In the genomic region with DNA sequence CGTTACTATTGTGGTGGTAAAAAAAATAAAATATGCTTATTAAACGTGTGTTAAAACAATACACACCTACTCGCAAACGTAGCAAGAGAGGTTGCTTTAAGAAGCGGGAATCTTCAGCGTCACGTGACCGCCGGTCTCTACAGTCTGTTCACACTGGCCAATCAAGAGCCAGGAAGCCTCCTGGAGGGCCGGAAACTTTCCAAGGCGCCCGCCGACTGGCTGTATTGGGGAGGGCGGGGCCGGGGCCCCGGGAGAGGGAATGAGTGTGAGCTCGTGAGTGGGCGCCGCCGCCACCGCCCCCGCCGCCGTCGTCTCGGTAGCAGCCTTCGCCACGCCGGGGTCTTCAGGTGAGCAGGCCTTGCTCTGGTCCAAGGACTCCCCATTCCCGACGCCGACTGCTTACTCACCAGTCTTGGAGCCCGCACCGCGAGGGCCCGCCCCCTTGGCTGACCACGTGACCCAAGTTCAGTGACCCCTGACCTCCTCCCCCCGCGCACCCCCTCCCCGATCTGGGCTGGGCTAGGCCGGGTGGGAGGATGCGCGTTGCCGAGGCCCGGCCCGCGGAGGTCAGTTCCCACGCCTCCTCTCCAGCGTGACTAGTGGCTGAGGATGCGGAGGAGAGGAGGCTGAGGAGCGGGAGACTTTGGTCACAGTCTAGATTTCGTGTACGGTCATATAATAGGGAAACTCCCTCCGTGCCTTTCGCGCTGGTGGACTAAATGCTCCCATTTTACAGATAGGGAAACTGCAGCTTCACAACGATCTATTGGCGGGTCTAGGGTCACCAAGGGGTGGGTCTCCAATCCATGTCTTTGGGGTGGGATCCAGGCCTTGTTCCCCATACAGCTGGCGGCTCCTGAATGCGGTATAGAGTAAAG, we compare ENCODE assay signal across 1 cellular context.
TF ChIP-seq lines count a peak whose summit lies in the region.

A gene with protein sequence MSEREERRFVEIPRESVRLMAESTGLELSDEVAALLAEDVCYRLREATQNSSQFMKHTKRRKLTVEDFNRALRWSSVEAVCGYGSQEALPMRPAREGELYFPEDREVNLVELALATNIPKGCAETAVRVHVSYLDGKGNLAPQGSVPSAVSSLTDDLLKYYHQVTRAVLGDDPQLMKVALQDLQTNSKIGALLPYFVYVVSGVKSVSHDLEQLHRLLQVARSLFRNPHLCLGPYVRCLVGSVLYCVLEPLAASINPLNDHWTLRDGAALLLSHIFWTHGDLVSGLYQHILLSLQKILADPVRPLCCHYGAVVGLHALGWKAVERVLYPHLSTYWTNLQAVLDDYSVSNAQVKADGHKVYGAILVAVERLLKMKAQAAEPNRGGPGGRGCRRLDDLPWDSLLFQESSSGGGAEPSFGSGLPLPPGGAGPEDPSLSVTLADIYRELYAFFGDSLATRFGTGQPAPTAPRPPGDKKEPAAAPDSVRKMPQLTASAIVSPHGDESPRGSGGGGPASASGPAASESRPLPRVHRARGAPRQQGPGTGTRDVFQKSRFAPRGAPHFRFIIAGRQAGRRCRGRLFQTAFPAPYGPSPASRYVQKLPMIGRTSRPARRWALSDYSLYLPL (plus strand): TSS at position 253 of the 878 bp plus-strand sequence. CDS start 4,388 bp downstream, outside the sequence.

TF ChIP-seq in HEK293, 187 proteins besides CTCF, POLR2A, EP300 and RAD21 (continued from another document):
- TF ChIP-seq, protein P1, sequence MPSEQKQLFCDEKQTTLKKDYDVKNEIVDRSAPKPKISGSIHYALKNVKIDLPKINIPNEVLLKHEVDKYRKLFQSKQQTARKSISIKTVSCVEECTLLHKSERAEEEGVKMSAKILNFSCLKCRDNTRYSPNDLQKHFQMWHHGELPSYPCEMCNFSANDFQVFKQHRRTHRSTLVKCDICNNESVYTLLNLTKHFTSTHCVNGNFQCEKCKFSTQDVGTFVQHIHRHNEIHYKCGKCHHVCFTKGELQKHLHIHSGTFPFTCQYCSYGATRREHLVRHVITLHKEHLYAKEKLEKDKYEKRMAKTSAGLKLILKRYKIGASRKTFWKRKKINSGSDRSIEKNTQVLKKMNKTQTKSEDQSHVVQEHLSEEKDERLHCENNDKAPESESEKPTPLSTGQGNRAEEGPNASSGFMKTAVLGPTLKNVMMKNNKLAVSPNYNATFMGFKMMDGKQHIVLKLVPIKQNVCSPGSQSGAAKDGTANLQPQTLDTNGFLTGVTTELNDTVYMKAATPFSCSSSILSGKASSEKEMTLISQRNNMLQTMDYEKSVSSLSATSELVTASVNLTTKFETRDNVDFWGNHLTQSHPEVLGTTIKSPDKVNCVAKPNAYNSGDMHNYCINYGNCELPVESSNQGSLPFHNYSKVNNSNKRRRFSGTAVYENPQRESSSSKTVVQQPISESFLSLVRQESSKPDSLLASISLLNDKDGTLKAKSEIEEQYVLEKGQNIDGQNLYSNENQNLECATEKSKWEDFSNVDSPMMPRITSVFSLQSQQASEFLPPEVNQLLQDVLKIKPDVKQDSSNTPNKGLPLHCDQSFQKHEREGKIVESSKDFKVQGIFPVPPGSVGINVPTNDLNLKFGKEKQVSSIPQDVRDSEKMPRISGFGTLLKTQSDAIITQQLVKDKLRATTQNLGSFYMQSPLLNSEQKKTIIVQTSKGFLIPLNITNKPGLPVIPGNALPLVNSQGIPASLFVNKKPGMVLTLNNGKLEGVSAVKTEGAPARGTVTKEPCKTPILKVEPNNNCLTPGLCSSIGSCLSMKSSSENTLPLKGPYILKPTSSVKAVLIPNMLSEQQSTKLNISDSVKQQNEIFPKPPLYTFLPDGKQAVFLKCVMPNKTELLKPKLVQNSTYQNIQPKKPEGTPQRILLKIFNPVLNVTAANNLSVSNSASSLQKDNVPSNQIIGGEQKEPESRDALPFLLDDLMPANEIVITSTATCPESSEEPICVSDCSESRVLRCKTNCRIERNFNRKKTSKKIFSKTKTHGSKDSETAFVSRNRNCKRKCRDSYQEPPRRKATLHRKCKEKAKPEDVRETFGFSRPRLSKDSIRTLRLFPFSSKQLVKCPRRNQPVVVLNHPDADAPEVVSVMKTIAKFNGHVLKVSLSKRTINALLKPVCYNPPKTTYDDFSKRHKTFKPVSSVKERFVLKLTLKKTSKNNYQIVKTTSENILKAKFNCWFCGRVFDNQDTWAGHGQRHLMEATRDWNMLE (tag by site-specific recombination; conservative IDR thresholded peaks at IDR 0.05; ENCODE audit: low read depth) = no peak
- TF ChIP-seq, protein P2, sequence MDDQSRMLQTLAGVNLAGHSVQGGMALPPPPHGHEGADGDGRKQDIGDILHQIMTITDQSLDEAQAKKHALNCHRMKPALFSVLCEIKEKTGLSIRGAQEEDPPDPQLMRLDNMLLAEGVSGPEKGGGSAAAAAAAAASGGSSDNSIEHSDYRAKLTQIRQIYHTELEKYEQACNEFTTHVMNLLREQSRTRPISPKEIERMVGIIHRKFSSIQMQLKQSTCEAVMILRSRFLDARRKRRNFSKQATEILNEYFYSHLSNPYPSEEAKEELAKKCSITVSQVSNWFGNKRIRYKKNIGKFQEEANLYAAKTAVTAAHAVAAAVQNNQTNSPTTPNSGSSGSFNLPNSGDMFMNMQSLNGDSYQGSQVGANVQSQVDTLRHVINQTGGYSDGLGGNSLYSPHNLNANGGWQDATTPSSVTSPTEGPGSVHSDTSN (CRISPR knock-in tag; IDR thresholded peaks at IDR 0.05) = no peak
- TF ChIP-seq ZNF16 (tag by site-specific recombination; IDR thresholded peaks at IDR 0.05; ENCODE audit: low read depth) (no peak), ZBTB17 (tag by site-specific recombination; IDR thresholded peaks at IDR 0.05) (peak; percentile 71), ZNF521 (tag by site-specific recombination; IDR thresholded peaks at IDR 0.05) (no peak), ZFP41 (tag by site-specific recombination; IDR thresholded peaks at IDR 0.05; ENCODE audit: borderline replicate concordance) (no peak), BCL11B (tag by site-specific recombination; IDR thresholded peaks at IDR 0.05; ENCODE audit: low read depth) (peak; percentile 99), ZNF23 (tag by site-specific recombination; IDR thresholded peaks at IDR 0.05; ENCODE audit: borderline replicate concordance) (no peak), ZNF621 (tag by site-specific recombination; IDR thresholded peaks at IDR 0.05) (no peak), ZNF146 (tag by site-specific recombination; IDR thresholded peaks at IDR 0.05) (no peak), ZNF596 (tag by site-specific recombination; IDR thresholded peaks at IDR 0.05) (no peak), KLF1 (tag by site-specific recombination; IDR thresholded peaks at IDR 0.05) (peak; percentile 80), TCF7L2 (IDR thresholded peaks at IDR 0.05; ENCODE audit: borderline replicate concordance, low read depth, low read length) (no peak), ZNF843 (tag by site-specific recombination; IDR thresholded peaks at IDR 0.05) (peak; percentile 44; the same call in 1 of the 2 replicates), ZNF658 (tag by site-specific recombination; IDR thresholded peaks at IDR 0.05) (no peak), ZNF354C (tag by site-specific recombination; IDR thresholded peaks at IDR 0.05; ENCODE audit: borderline replicate concordance, low read depth) (no peak), ZNF548 (tag by site-specific recombination; IDR thresholded peaks at IDR 0.05) (no peak), ZNF311 (tag by site-specific recombination; IDR thresholded peaks at IDR 0.05; ENCODE audit: borderline replicate concordance) (no peak), EGR2 (tag by site-specific recombination; IDR thresholded peaks at IDR 0.05; ENCODE audit: low read depth) (peak; percentile 88), ZNF530 (tag by site-specific recombination; IDR thresholded peaks at IDR 0.05; ENCODE audit: low read depth) (no peak), ZNF707 (tag by site-specific recombination; IDR thresholded peaks at IDR 0.05) (no peak)
- TF ChIP-seq, protein P3, sequence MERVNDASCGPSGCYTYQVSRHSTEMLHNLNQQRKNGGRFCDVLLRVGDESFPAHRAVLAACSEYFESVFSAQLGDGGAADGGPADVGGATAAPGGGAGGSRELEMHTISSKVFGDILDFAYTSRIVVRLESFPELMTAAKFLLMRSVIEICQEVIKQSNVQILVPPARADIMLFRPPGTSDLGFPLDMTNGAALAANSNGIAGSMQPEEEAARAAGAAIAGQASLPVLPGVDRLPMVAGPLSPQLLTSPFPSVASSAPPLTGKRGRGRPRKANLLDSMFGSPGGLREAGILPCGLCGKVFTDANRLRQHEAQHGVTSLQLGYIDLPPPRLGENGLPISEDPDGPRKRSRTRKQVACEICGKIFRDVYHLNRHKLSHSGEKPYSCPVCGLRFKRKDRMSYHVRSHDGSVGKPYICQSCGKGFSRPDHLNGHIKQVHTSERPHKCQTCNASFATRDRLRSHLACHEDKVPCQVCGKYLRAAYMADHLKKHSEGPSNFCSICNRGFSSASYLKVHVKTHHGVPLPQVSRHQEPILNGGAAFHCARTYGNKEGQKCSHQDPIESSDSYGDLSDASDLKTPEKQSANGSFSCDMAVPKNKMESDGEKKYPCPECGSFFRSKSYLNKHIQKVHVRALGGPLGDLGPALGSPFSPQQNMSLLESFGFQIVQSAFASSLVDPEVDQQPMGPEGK (tag by site-specific recombination; IDR thresholded peaks at IDR 0.05) = peak; percentile 99
- TF ChIP-seq, protein P4, sequence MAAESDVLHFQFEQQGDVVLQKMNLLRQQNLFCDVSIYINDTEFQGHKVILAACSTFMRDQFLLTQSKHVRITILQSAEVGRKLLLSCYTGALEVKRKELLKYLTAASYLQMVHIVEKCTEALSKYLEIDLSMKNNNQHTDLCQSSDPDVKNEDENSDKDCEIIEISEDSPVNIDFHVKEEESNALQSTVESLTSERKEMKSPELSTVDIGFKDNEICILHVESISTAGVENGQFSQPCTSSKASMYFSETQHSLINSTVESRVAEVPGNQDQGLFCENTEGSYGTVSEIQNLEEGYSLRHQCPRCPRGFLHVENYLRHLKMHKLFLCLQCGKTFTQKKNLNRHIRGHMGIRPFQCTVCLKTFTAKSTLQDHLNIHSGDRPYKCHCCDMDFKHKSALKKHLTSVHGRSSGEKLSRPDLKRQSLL (tag by site-specific recombination; IDR thresholded peaks at IDR 0.05) = no peak
- TF ChIP-seq, protein P5, sequence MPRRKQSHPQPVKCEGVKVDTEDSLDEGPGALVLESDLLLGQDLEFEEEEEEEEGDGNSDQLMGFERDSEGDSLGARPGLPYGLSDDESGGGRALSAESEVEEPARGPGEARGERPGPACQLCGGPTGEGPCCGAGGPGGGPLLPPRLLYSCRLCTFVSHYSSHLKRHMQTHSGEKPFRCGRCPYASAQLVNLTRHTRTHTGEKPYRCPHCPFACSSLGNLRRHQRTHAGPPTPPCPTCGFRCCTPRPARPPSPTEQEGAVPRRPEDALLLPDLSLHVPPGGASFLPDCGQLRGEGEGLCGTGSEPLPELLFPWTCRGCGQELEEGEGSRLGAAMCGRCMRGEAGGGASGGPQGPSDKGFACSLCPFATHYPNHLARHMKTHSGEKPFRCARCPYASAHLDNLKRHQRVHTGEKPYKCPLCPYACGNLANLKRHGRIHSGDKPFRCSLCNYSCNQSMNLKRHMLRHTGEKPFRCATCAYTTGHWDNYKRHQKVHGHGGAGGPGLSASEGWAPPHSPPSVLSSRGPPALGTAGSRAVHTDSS (tag by site-specific recombination; IDR thresholded peaks at IDR 0.05) = peak; percentile 38; the same call in 1 of the 2 replicates
- TF ChIP-seq, protein P6, sequence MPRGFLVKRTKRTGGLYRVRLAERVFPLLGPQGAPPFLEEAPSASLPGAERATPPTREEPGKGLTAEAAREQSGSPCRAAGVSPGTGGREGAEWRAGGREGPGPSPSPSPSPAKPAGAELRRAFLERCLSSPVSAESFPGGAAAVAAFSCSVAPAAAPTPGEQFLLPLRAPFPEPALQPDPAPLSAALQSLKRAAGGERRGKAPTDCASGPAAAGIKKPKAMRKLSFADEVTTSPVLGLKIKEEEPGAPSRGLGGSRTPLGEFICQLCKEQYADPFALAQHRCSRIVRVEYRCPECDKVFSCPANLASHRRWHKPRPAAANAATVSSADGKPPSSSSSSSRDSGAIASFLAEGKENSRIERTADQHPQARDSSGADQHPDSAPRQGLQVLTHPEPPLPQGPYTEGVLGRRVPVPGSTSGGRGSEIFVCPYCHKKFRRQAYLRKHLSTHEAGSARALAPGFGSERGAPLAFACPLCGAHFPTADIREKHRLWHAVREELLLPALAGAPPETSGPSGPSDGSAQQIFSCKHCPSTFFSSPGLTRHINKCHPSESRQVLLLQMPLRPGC (tag by site-specific recombination; IDR thresholded peaks at IDR 0.05) = no peak
TF ChIP-seq in HEK293: peak in this region for 48.
